Comparison of ENCODE assay signal across 19 cellular contexts in genomic region chr15:31537770-31538592, GRCh38.
"Had no signal": no experiment of that assay in that cellular context is flagged by ENCODE, and none has a peak within 500 bp of the region (broad histone marks: within the 10 kb centered on the region; RNA-seq: fewer than 3 reads in every experiment).

No MANE protein-coding gene starts in this region.

- DNase-seq: activated CD4-positive, alpha-beta T cell treated with anti-CD3 and anti-CD28 coated beads, Interleukin-2, amount 50 U/mL, for 1 hour; activated CD4-positive, CD25-positive, alpha-beta regulatory T cell treated with anti-CD3 and anti-CD28 coated beads, Interleukin-2, amount 50 U/mL, for 72 hours; activated gamma-delta T cell treated with Interleukin-2 at 50 U/mL for 16 hours; activated T-cell treated with anti-CD3 and anti-CD28 coated beads for 4 hours; adrenal gland; foreskin melanocyte; kidney; left lung; mammary epithelial cell; pancreas; spleen; stimulated activated CD8-positive, alpha-beta memory T cell treated with anti-CD3 and anti-CD28 coated beads, Interleukin-4, amount 100 ng/mL, for 48 hours; stimulated activated naive CD4-positive, alpha-beta T cell; transverse colon had no signal

- H3K9me3 Mint-ChIP-seq: activated naive CD4-positive, alpha-beta T cell treated with anti-CD3 and anti-CD28 coated beads, Interleukin-2, amount 50 U/mL, for 72 hours had no signal

- H3K36me3 ChIP-seq: adrenal gland, breast epithelium, left lung, pancreas, spleen, transverse colon had no signal

- ATAC-seq: activated naive CD4-positive, alpha-beta T cell treated with anti-CD3 and anti-CD28 coated beads, Interleukin-2, amount 50 U/mL, for 72 hours; left lung; pancreas had no signal

- H3K4me3 Mint-ChIP-seq: activated T-helper 1 cell treated with anti-CD3 and anti-CD28 coated beads, Interleukin-12 subunit alpha, Interleukin-12 subunit beta, Interleukin-2, Interleukin-4 antibody, amounts not matched to agents 30 ng/mL and 10 ng/mL and 1 ng/mL, durations not matched to agents 14 hours and 24 hours and 36 hours; T-helper 1 cell treated with Interleukin-12 subunit alpha and Interleukin-12 subunit beta and Interleukin-4 antibody, amounts not matched to agents 30 μg/mL and 1 μg/mL, for 36 hours had no signal

- H3K27ac ChIP-seq: adrenal gland, breast epithelium, coronary artery, left lung, pancreas, spleen, transverse colon had no signal

- H3K27me3 ChIP-seq: adrenal gland, breast epithelium, left lung, pancreas, transverse colon had no signal

- H3K36me3 Mint-ChIP-seq: activated naive CD4-positive, alpha-beta T cell treated with anti-CD3 and anti-CD28 coated beads, Interleukin-2, amount 50 U/mL, for 72 hours had no signal

- H3K4me3 ChIP-seq: adrenal gland, breast epithelium, coronary artery, left lung, pancreas, spleen, transverse colon had no signal

- H3K9me3 ChIP-seq: adrenal gland, breast epithelium, left lung, pancreas, spleen, transverse colon had no signal

- H3K4me1 ChIP-seq: adrenal gland, breast epithelium, left lung, pancreas, spleen, transverse colon had no signal

- H3K27ac Mint-ChIP-seq: activated naive CD4-positive, alpha-beta T cell treated with anti-CD3 and anti-CD28 coated beads, Interleukin-2, amount 50 U/mL, for 72 hours; activated T-helper 1 cell treated with anti-CD3 and anti-CD28 coated beads, Interleukin-12 subunit alpha, Interleukin-12 subunit beta, Interleukin-2, Interleukin-4 antibody, amounts not matched to agents 30 ng/mL and 10 ng/mL and 1 ng/mL, durations not matched to agents 14 hours and 24 hours and 36 hours; T-helper 1 cell treated with Interleukin-12 subunit alpha and Interleukin-12 subunit beta and Interleukin-4 antibody, amounts not matched to agents 30 μg/mL and 1 μg/mL, for 36 hours had no signal
